Comparison of ENCODE assay signal across 17 cellular contexts in the genomic region with DNA sequence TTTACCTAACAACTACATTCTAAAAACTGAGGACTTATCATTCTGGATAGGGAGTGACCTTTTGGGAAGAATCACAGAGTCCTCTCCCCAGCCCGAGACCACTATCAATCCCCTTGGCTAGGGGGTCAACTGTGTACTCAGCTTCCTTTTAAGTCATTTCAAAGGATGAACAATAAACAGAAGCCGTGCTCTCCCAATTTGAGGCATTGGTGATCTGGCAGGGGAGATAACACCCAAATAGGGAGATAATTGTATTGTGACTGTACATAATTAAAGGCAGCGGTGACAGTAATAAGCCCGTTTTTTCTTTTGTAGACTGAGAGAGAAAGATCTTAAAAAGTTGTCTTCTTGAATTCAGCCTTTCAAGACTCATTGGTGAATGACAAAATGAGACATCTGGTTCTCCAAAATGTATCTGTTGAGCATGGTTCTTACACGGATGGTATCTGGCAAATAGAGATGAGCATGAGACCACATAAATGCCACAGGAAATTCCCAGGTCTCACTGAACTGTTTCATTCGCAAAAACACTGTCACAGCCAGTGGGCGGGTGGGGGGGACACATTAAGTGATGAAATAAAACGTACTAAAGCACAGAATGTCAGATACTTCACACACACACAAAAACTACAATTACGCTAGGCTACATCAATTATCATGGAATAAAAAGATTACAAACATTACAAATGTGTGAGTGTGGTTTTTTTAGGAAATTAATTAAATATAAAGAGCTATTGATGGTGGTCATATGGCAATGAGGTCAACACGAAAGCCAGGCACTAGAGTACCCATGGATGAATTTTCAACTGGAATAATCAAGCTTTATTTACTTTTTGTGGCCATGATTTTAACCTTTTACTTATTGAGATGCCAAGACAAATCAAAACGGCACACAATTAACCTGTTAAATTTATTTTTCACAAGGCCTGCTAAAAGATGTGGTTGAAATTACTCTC.
DNase-seq lines count a peak whose midpoint lies in the region; ATAC-seq and TF ChIP-seq lines count a peak whose summit lies in the region.
"Had no signal": no experiment of that assay in that cellular context is flagged by ENCODE, and none has a peak within 500 bp of the region (broad histone marks: within the 10 kb centered on the region; RNA-seq: fewer than 3 reads in every experiment).

No MANE protein-coding gene starts in this region.

- peaks cover 7% of the 10 kb centered on the region for H3K36me3 Mint-ChIP-seq in activated CD8-positive, alpha-beta T cell treated with anti-CD3 and anti-CD28 coated beads for 36 hours (ENCODE audit: low read depth)
- H3K36me3 Mint-ChIP-seq in activated CD8-positive, alpha-beta T cell treated with anti-CD3 and anti-CD28 coated beads, Interleukin-2, amount 10 ng/mL, durations not matched to agents 7 days and 5 days (ENCODE audit: low read depth): no peaks in the 10 kb centered on the region
- peaks cover 14% of the 10 kb centered on the region for H3K36me3 Mint-ChIP-seq in activated T-helper 1 cell treated with anti-CD3 and anti-CD28 coated beads, Interleukin-12 subunit alpha, Interleukin-12 subunit beta, Interleukin-2, Interleukin-4 antibody, amounts not matched to agents 30 ng/mL and 10 ng/mL and 1 ng/mL, durations not matched to agents 14 hours and 24 hours and 36 hours (ENCODE audit: low read depth)
- peaks cover 28 to 29% of the 10 kb centered on the region in 2 donors for H3K36me3 Mint-ChIP-seq in stimulated activated naive B cell treated with anti-CD40 and anti-IgM and Interleukin-4, amounts not matched to agents 10 μg/mL and 1 μg/mL and 100 μg/mL, for 72 hours

- peak; percentile 76 for DNase-seq in activated CD8-positive, alpha-beta T cell treated with anti-CD3 and anti-CD28 coated beads for 36 hours
- DNase-seq in activated CD8-positive, alpha-beta T cell treated with anti-CD3 and anti-CD28 coated beads, Interleukin-2, amount 10 ng/mL, durations not matched to agents 7 days and 5 days: no peak
- no peak for DNase-seq in activated T-helper 1 cell treated with anti-CD3 and anti-CD28 coated beads, Interleukin-12 subunit alpha, Interleukin-12 subunit beta, Interleukin-2, Interleukin-4 antibody, amounts not matched to agents 30 ng/mL and 10 ng/mL and 1 ng/mL, durations not matched to agents 14 hours and 24 hours and 36 hours (ENCODE audit: low spot score)
- DNase-seq in glomerular visceral epithelial cell (ENCODE audit: extremely low spot score): peak; percentile 52
- DNase-seq in stimulated activated naive B cell treated with anti-CD40 and anti-IgM and Interleukin-4, amounts not matched to agents 10 μg/mL and 1 μg/mL and 100 μg/mL, for 72 hours: no peak
- DNase-seq in coronary artery (ENCODE audit: low spot score): no peak
- DNase-seq in NCI-H1694 (lab: John Stamatoyannopoulos, UW): no peak
- DNase-seq in suprapubic skin (ENCODE audit: low spot score in 2 of 2): no peak
- DNase-seq: amniotic stem cell, HCEC 1CT, KG1, left ventricle myocardium inferior, NCI-H510A treated with DMSO at 0.1 percent for 48 hours, nephron progenitor cell, RPMI8226, T-helper 9 cell had no signal

- no peaks in the 10 kb centered on the region for H3K4me1 ChIP-seq in suprapubic skin

- POLR2A ChIA-PET in activated CD8-positive, alpha-beta T cell treated with anti-CD3 and anti-CD28 coated beads for 36 hours (lab: Charles Lee): no interaction called here
- POLR2A ChIA-PET in activated CD8-positive, alpha-beta T cell treated with anti-CD3 and anti-CD28 coated beads, Interleukin-2, amount 10 ng/mL, durations not matched to agents 7 days and 5 days (lab: Charles Lee): interaction anchor here (0.8 kb wide), 1 partner anchor 12 kb away, joined by 3 read pairs; no protein-coding TSS in a partner anchor

- no peak for TF ChIP-seq EP300 in suprapubic skin (IDR thresholded peaks at IDR 0.05)

- intact Hi-C loops in activated CD8-positive, alpha-beta T cell treated with anti-CD3 and anti-CD28 coated beads for 36 hours (cut with micrococcal nuclease): loop anchor here (5.0 kb wide), 1 partner anchor 108 kb away; a partner anchor contains a TSS
- intact Hi-C loops in activated T-helper 1 cell treated with anti-CD3 and anti-CD28 coated beads, Interleukin-12 subunit alpha, Interleukin-12 subunit beta, Interleukin-2, Interleukin-4 antibody, amounts not matched to agents 30 ng/mL and 10 ng/mL and 1 ng/mL, durations not matched to agents 14 hours and 24 hours and 36 hours (cut with micrococcal nuclease): loop anchor here (1.0 to 5.0 kb wide), 3 partner anchors 13 to 188 kb away; no protein-coding TSS in a partner anchor

- peak; percentile 51 for ATAC-seq in activated CD8-positive, alpha-beta T cell treated with anti-CD3 and anti-CD28 coated beads for 36 hours
- no peak for ATAC-seq in activated CD8-positive, alpha-beta T cell treated with anti-CD3 and anti-CD28 coated beads, Interleukin-2, amount 10 ng/mL, durations not matched to agents 7 days and 5 days
- ATAC-seq in stimulated activated naive B cell treated with anti-CD40 and anti-IgM and Interleukin-4, amounts not matched to agents 10 μg/mL and 1 μg/mL and 100 μg/mL, for 72 hours (replicated peaks): peak in 1 of 2 donors; percentile 23
- ATAC-seq: esophagus mucosa had no signal

- no peaks in the 10 kb centered on the region for H3K27me3 Mint-ChIP-seq in activated CD8-positive, alpha-beta T cell treated with anti-CD3 and anti-CD28 coated beads for 36 hours
- no peaks in the 10 kb centered on the region for H3K27me3 Mint-ChIP-seq in activated CD8-positive, alpha-beta T cell treated with anti-CD3 and anti-CD28 coated beads, Interleukin-2, amount 10 ng/mL, durations not matched to agents 7 days and 5 days (ENCODE audit: low read depth)
- H3K27me3 Mint-ChIP-seq in activated T-helper 1 cell treated with anti-CD3 and anti-CD28 coated beads, Interleukin-12 subunit alpha, Interleukin-12 subunit beta, Interleukin-2, Interleukin-4 antibody, amounts not matched to agents 30 ng/mL and 10 ng/mL and 1 ng/mL, durations not matched to agents 14 hours and 24 hours and 36 hours (ENCODE audit: insufficient read depth): peaks cover 3% of the 10 kb centered on the region
- H3K27me3 Mint-ChIP-seq in stimulated activated naive B cell treated with anti-CD40 and anti-IgM and Interleukin-4, amounts not matched to agents 10 μg/mL and 1 μg/mL and 100 μg/mL, for 72 hours: no peaks in the 10 kb centered on the region

- TF ChIP-seq CTCF in activated CD8-positive, alpha-beta T cell treated with anti-CD3 and anti-CD28 coated beads for 36 hours (IDR thresholded peaks at IDR 0.05): no peak
- no peak for TF ChIP-seq CTCF in coronary artery (IDR thresholded peaks at IDR 0.05)
- TF ChIP-seq CTCF in suprapubic skin (IDR thresholded peaks at IDR 0.05): no peak

- CTCF ChIA-PET in activated CD8-positive, alpha-beta T cell treated with anti-CD3 and anti-CD28 coated beads for 36 hours (lab: Charles Lee): interaction anchor here (0.6 to 4.3 kb wide), 6 partner anchors 10 to 161 kb away, joined by 3 to 32 read pairs (median 3); no protein-coding TSS in a partner anchor
- CTCF ChIA-PET in activated CD8-positive, alpha-beta T cell treated with anti-CD3 and anti-CD28 coated beads, Interleukin-2, amount 10 ng/mL, durations not matched to agents 7 days and 5 days (lab: Charles Lee): interaction anchor here (1.0 to 1.1 kb wide), 2 partner anchors 24 to 67 kb away, joined by 3 to 5 read pairs; no protein-coding TSS in a partner anchor

- H3K36me3 ChIP-seq in suprapubic skin: no peaks in the 10 kb centered on the region
- H3K36me3 ChIP-seq: left ventricle myocardium inferior had no signal

- no peaks in the 10 kb centered on the region for H3K9me3 ChIP-seq in suprapubic skin
- H3K9me3 ChIP-seq: left ventricle myocardium inferior had no signal

- H3K27ac ChIP-seq in coronary artery (no peak overlapping the region), suprapubic skin (no peak overlapping the region)
- H3K27ac ChIP-seq: left ventricle myocardium inferior had no signal

- WGBS in suprapubic skin: 71% methylated on average over 11 of the region's 11 CpGs

- H3K9me3 Mint-ChIP-seq in activated CD8-positive, alpha-beta T cell treated with anti-CD3 and anti-CD28 coated beads for 36 hours: no peaks in the 10 kb centered on the region
- H3K9me3 Mint-ChIP-seq in activated CD8-positive, alpha-beta T cell treated with anti-CD3 and anti-CD28 coated beads, Interleukin-2, amount 10 ng/mL, durations not matched to agents 7 days and 5 days (ENCODE audit: insufficient read depth): no peaks in the 10 kb centered on the region
- no peaks in the 10 kb centered on the region for H3K9me3 Mint-ChIP-seq in activated T-helper 1 cell treated with anti-CD3 and anti-CD28 coated beads, Interleukin-12 subunit alpha, Interleukin-12 subunit beta, Interleukin-2, Interleukin-4 antibody, amounts not matched to agents 30 ng/mL and 10 ng/mL and 1 ng/mL, durations not matched to agents 14 hours and 24 hours and 36 hours
- no peaks in the 10 kb centered on the region for H3K9me3 Mint-ChIP-seq in stimulated activated naive B cell treated with anti-CD40 and anti-IgM and Interleukin-4, amounts not matched to agents 10 μg/mL and 1 μg/mL and 100 μg/mL, for 72 hours
- H3K9me3 Mint-ChIP-seq: nephron progenitor cell had no signal

- no peaks in the 10 kb centered on the region for H3K27me3 ChIP-seq in suprapubic skin

- H3K4me3 ChIP-seq in coronary artery (no peak overlapping the region), suprapubic skin (no peak overlapping the region)
- H3K4me3 ChIP-seq: left ventricle myocardium inferior had no signal

- no peak for TF ChIP-seq POLR2A in suprapubic skin (IDR thresholded peaks at IDR 0.05)

- peaks cover 37% of the 10 kb centered on the region for H3K4me1 Mint-ChIP-seq in activated CD8-positive, alpha-beta T cell treated with anti-CD3 and anti-CD28 coated beads for 36 hours (ENCODE audit: low read depth)
- peaks cover 20% of the 10 kb centered on the region for H3K4me1 Mint-ChIP-seq in activated CD8-positive, alpha-beta T cell treated with anti-CD3 and anti-CD28 coated beads, Interleukin-2, amount 10 ng/mL, durations not matched to agents 7 days and 5 days (ENCODE audit: low read depth)
- H3K4me1 Mint-ChIP-seq in activated T-helper 1 cell treated with anti-CD3 and anti-CD28 coated beads, Interleukin-12 subunit alpha, Interleukin-12 subunit beta, Interleukin-2, Interleukin-4 antibody, amounts not matched to agents 30 ng/mL and 10 ng/mL and 1 ng/mL, durations not matched to agents 14 hours and 24 hours and 36 hours (ENCODE audit: low read depth): peaks cover 28% of the 10 kb centered on the region
- H3K4me1 Mint-ChIP-seq in stimulated activated naive B cell treated with anti-CD40 and anti-IgM and Interleukin-4, amounts not matched to agents 10 μg/mL and 1 μg/mL and 100 μg/mL, for 72 hours: peaks cover 21 to 34% of the 10 kb centered on the region in 2 donors

- H3K27ac Mint-ChIP-seq in activated CD8-positive, alpha-beta T cell treated with anti-CD3 and anti-CD28 coated beads for 36 hours: peak overlapping the region; percentile 90
- H3K27ac Mint-ChIP-seq in activated CD8-positive, alpha-beta T cell treated with anti-CD3 and anti-CD28 coated beads, Interleukin-2, amount 10 ng/mL, durations not matched to agents 7 days and 5 days: no peak overlapping the region
- peak overlapping the region; percentile 73 for H3K27ac Mint-ChIP-seq in activated T-helper 1 cell treated with anti-CD3 and anti-CD28 coated beads, Interleukin-12 subunit alpha, Interleukin-12 subunit beta, Interleukin-2, Interleukin-4 antibody, amounts not matched to agents 30 ng/mL and 10 ng/mL and 1 ng/mL, durations not matched to agents 14 hours and 24 hours and 36 hours
- H3K27ac Mint-ChIP-seq in stimulated activated naive B cell treated with anti-CD40 and anti-IgM and Interleukin-4, amounts not matched to agents 10 μg/mL and 1 μg/mL and 100 μg/mL, for 72 hours: peak overlapping the region; percentile 44
- H3K27ac Mint-ChIP-seq: nephron progenitor cell had no signal

- H3K4me3 Mint-ChIP-seq in activated CD8-positive, alpha-beta T cell treated with anti-CD3 and anti-CD28 coated beads for 36 hours: no peak overlapping the region
- H3K4me3 Mint-ChIP-seq in activated CD8-positive, alpha-beta T cell treated with anti-CD3 and anti-CD28 coated beads, Interleukin-2, amount 10 ng/mL, durations not matched to agents 7 days and 5 days: no peak overlapping the region
- H3K4me3 Mint-ChIP-seq in activated T-helper 1 cell treated with anti-CD3 and anti-CD28 coated beads, Interleukin-12 subunit alpha, Interleukin-12 subunit beta, Interleukin-2, Interleukin-4 antibody, amounts not matched to agents 30 ng/mL and 10 ng/mL and 1 ng/mL, durations not matched to agents 14 hours and 24 hours and 36 hours: peak overlapping the region; percentile 37
- H3K4me3 Mint-ChIP-seq in stimulated activated naive B cell treated with anti-CD40 and anti-IgM and Interleukin-4, amounts not matched to agents 10 μg/mL and 1 μg/mL and 100 μg/mL, for 72 hours: peak overlapping the region in 1 of 2 donors; percentile 48
- H3K4me3 Mint-ChIP-seq: nephron progenitor cell had no signal

Comparison
In these comparisons a context has a peak if more than half of its experiments do, and no peak if none do; other contexts are left out.
1. DNase-seq: peak in activated CD8-positive, alpha-beta T cell treated with anti-CD3 and anti-CD28 coated beads for 36 hours (single experiment) and glomerular visceral epithelial cell (single experiment); none in activated CD8-positive, alpha-beta T cell treated with anti-CD3 and anti-CD28 coated beads, Interleukin-2, amount 10 ng/mL, durations not matched to agents 7 days and 5 days (single experiment), activated T-helper 1 cell treated with anti-CD3 and anti-CD28 coated beads, Interleukin-12 subunit alpha, Interleukin-12 subunit beta, Interleukin-2, Interleukin-4 antibody, amounts not matched to agents 30 ng/mL and 10 ng/mL and 1 ng/mL, durations not matched to agents 14 hours and 24 hours and 36 hours (single experiment), stimulated activated naive B cell treated with anti-CD40 and anti-IgM and Interleukin-4, amounts not matched to agents 10 μg/mL and 1 μg/mL and 100 μg/mL, for 72 hours (single experiment), coronary artery (single experiment), NCI-H1694 (single experiment) and suprapubic skin (0 of 2).